ENCODE assay signal across 18 cellular contexts in the genomic region with DNA sequence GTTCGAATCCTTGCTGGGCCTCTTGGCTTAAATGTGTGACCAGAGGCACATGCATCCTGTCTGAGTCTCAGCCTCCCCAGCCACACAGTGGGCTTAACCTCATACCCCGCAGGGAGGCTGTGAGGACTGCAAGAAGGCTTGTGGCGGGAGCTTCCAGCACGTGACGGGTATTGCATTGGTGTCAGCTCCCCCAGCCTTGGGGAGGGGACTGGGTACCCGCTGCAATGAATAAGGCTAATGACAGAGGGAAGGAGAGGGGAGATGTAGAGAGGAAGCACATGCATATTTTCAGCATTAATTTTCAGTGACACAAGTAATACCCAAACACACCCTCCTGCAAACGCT. TPM values are rescaled to one million over a fixed set of nuclear protein-coding genes. Genes with fewer than 3 reads are reported as not detected.
"Had no signal": no experiment of that assay in that cellular context is flagged by ENCODE, and none has a peak within 500 bp of the region (broad histone marks: within the 10 kb centered on the region; RNA-seq: fewer than 3 reads in every experiment).

No MANE protein-coding gene starts in this region.

- H3K9me3 ChIP-seq: adrenal gland, right lobe of liver, uterus had no signal

- H3K27me3 ChIP-seq: adrenal gland, right lobe of liver, uterus had no signal

- H3K27ac ChIP-seq: adrenal gland, right lobe of liver, uterus had no signal

- H3K36me3 ChIP-seq: adrenal gland, right lobe of liver, uterus had no signal

- ATAC-seq: activated CD4-positive, alpha-beta T cell treated with anti-CD3 and anti-CD28 coated beads for 36 hours; activated T-cell treated with anti-CD3 and anti-CD28 coated beads, Interleukin-2, amount 50 U/mL, for 4 hours; esophagus mucosa; stimulated activated memory B cell treated with anti-CD40 and anti-IgM and Interleukin-4, amounts not matched to agents 10 μg/mL and 1 μg/mL and 100 μg/mL, for 72 hours had no signal

- H3K4me1 ChIP-seq: right lobe of liver, uterus had no signal

- H3K4me3 ChIP-seq: adrenal gland, right lobe of liver, uterus had no signal

- DNase-seq: activated B cell treated with CpG ODN at 0.5 μM for 24 hours; activated CD4-positive, alpha-beta T cell treated with anti-CD3 and anti-CD28 coated beads for 36 hours; activated CD4-positive, alpha-beta T cell treated with anti-CD3 and anti-CD28 coated beads, Interleukin-2, amount 50 U/mL, for 4 hours; activated CD8-positive, alpha-beta memory T cell treated with anti-CD3 and anti-CD28 coated beads, Interleukin-2, amount 50 U/mL, for 48 hours; activated naive CD4-positive, alpha-beta T cell; activated T-cell treated with anti-CD3 and anti-CD28 coated beads, Interleukin-2, amount 50 U/mL, for 4 hours; effector memory CD4-positive, alpha-beta T cell; nephron progenitor cell; right lobe of liver; small intestine; T1000; uterus had no signal

- FAIRE-seq: endothelial cell of umbilical vein, frontal cortex, small intestine had no signal

RNA-seq across cellular contexts. Expression of a gene that starts 8.1 kb away (rescaled TPM):
- total RNA-seq: activated B cell treated with CpG ODN at 0.5 μM for 24 hours; activated T-helper 2 cell treated with anti-CD3 and anti-CD28 coated beads, Interferon-gamma antibody, Interleukin-2, Interleukin-4, amounts not matched to agents 10 μg/mL and 5 μg/mL and 100 μg/mL, durations not matched to agents 14 hours and 24 hours and 36 hours; endothelial cell of umbilical vein had no signal
- polyA plus RNA-seq: endothelial cell of umbilical vein had no signal
